Comparison of ENCODE assay signal across 30 cellular contexts in genomic region chr2:168149431-168149830, GRCh38.
DNase-seq lines count a peak whose midpoint lies in the region; ATAC-seq, FAIRE-seq and TF ChIP-seq lines count a peak whose summit lies in the region.
"Had no signal": no experiment of that assay in that cellular context is flagged by ENCODE, and none has a peak within 500 bp of the region (broad histone marks: within the 10 kb centered on the region; RNA-seq: fewer than 3 reads in every experiment).

No MANE protein-coding gene starts in this region.

- DNase-seq in SIG-M5 treated with dmso at 0.1 percent for 504 hours (lab: John Stamatoyannopoulos, UW; ENCODE audit: unreplicated experiment): peak; percentile 73
- no peak for DNase-seq in SIG-M5 (lab: John Stamatoyannopoulos, UW)
- DNase-seq in RCC 7860 (ENCODE audit: low spot score): peak; percentile 17
- DNase-seq in fibroblast of mammary gland (ENCODE audit: low read depth): peak; percentile 35
- no peak for DNase-seq in smooth muscle cell (lab: John Stamatoyannopoulos, UW; ENCODE audit: unreplicated experiment)
- DNase-seq in NCI-H524 treated with DMSO at 0.1 percent for 48 hours (lab: John Stamatoyannopoulos, UW): no peak
- no peak for DNase-seq in HT-29 (ENCODE audit: low spot score)
- DNase-seq: 8988T; activated CD4-positive, alpha-beta memory T cell treated with anti-CD3 and anti-CD28 coated beads, Interleukin-2, amount 10 ng/mL, durations not matched to agents 7 days and 5 days; activated naive CD4-positive, alpha-beta T cell; activated T-cell treated with anti-CD3 and anti-CD28 coated beads for 4 hours; anterior cingulate cortex; dermis blood vessel endothelial cell; Karpas-422; NCI-H1092 treated with DMSO at 0.1 percent for 48 hours; NCI-H2029; NCI-H2227 treated with DMSO at 0.1 percent for 48 hours; NCI-H774; PC-3; SHP77; spleen; stimulated activated CD4-positive, alpha-beta T cell treated with anti-CD3 and anti-CD28 coated beads, Interleukin-4, amount 100 ng/mL, for 1 hour; stimulated activated naive CD4-positive, alpha-beta T cell treated with Interleukin-2 at 50 U/mL for 16 hours; T-helper 17 cell; thyroid gland; WERI-Rb-1 had no signal

- H3K79me2 ChIP-seq in smooth muscle cell (ENCODE audit: low read depth): no peaks in the 10 kb centered on the region

- peaks cover 14% of the 10 kb centered on the region for H4K20me1 ChIP-seq in smooth muscle cell (ENCODE audit: low read depth)

- peaks cover 16% of the 10 kb centered on the region for H3K4me1 ChIP-seq in smooth muscle cell (ENCODE audit: low read depth)

- H3F3A ChIP-seq in smooth muscle cell (ENCODE audit: low read depth): peaks cover 14% of the 10 kb centered on the region

- H3K36me3 ChIP-seq in smooth muscle cell (ENCODE audit: low read depth): no peaks in the 10 kb centered on the region
- H3K36me3 ChIP-seq: spleen, thyroid gland, WERI-Rb-1 had no signal

- H3K27me3 ChIP-seq in smooth muscle cell (ENCODE audit: low read depth): no peaks in the 10 kb centered on the region
- H3K27me3 ChIP-seq: spleen, thyroid gland had no signal

- H3K9ac ChIP-seq in smooth muscle cell (ENCODE audit: low read depth): no peak overlapping the region

- TF ChIP-seq CTCF in fibroblast of mammary gland (conservative IDR thresholded peaks at IDR 0.05; ENCODE audit: control insufficient read depth, insufficient read depth, low read depth, low read length) (no peak), smooth muscle cell (IDR thresholded peaks at IDR 0.05; ENCODE audit: borderline replicate concordance, insufficient read depth, poor library complexity, severe bottlenecking) (no peak)

- H3K4me3 ChIP-seq in fibroblast of mammary gland (ENCODE audit: control insufficient read depth, low read depth, low read length): no peak overlapping the region
- H3K4me3 ChIP-seq in smooth muscle cell: no peak overlapping the region
- H3K4me3 ChIP-seq: spleen, thyroid gland had no signal

- no peak overlapping the region for H2AFZ ChIP-seq in smooth muscle cell (ENCODE audit: low read depth)

- H3K27ac ChIP-seq in smooth muscle cell (ENCODE audit: low read depth): peak overlapping the region; percentile 14
- H3K27ac ChIP-seq: spleen, thyroid gland, WERI-Rb-1 had no signal

- H3K9me3 ChIP-seq in smooth muscle cell (replicated peaks; ENCODE audit: low read depth): no peaks in the 10 kb centered on the region
- H3K9me3 ChIP-seq: spleen, thyroid gland had no signal

- peak overlapping the region; percentile 41 for H3K4me2 ChIP-seq in smooth muscle cell

- 13% methylated on average over 3 of the region's 3 CpGs for WGBS in smooth muscle cell (ENCODE audit: low lambda C conversion rate)

- no peak for FAIRE-seq in RCC 7860 (lab: Jason Lieb, UNC)
- FAIRE-seq: frontal cortex, GM19239, keratinocyte had no signal

- no peak for ATAC-seq in GM19463 (IDR thresholded peaks at IDR 0.05; ENCODE audit: unreplicated experiment)
- ATAC-seq: PC-3, T-helper 17 cell had no signal

Comparison
In these comparisons a context has a peak if more than half of its experiments do, and no peak if none do; other contexts are left out.
1. DNase-seq: peak in SIG-M5 treated with dmso at 0.1 percent for 504 hours (single experiment), RCC 7860 (single experiment) and fibroblast of mammary gland (single experiment); none in SIG-M5 (single experiment), smooth muscle cell (single experiment), NCI-H524 treated with DMSO at 0.1 percent for 48 hours (single experiment) and HT-29 (single experiment).